9 cellular contexts compared by ENCODE assay signal in genomic region chr2:68829764-68830163, GRCh38. TPM values are rescaled to one million over a fixed set of nuclear protein-coding genes. Genes with fewer than 3 reads are reported as not detected.
DNase-seq lines count a peak whose midpoint lies in the region; ATAC-seq and TF ChIP-seq lines count a peak whose summit lies in the region.
"Had no signal": no experiment of that assay in that cellular context is flagged by ENCODE, and none has a peak within 500 bp of the region (broad histone marks: within the 10 kb centered on the region; RNA-seq: fewer than 3 reads in every experiment).

No MANE protein-coding gene starts in this region.

- CTCF ChIA-PET in T-cell (lab: Charles Lee): interaction anchor here (0.6 to 2.2 kb wide), 10 partner anchors 10 to 366 kb away, joined by 3 to 13 read pairs (median 3); partner anchors contain the start of gene ARHGAP25 (in 1 of the 2)

- peaks cover 63 to 81% (median 78%) of the 10 kb centered on the region in 3 donors for H3K4me1 Mint-ChIP-seq in T-cell
- peaks cover 3% of the 10 kb centered on the region for H3K4me1 Mint-ChIP-seq in progenitor cell of endocrine pancreas (ENCODE audit: low read depth)

- peaks cover 21% of the 10 kb centered on the region for H3K36me3 Mint-ChIP-seq in T-cell
- no peaks in the 10 kb centered on the region for H3K36me3 Mint-ChIP-seq in progenitor cell of endocrine pancreas (ENCODE audit: insufficient read depth)

- H3K4me1 ChIP-seq in DOHH2 (ENCODE audit: control insufficient read depth, low read length) (peaks cover 69% of the 10 kb centered on the region), esophagus squamous epithelium (peaks cover 21 to 56% (median 39%) of the 10 kb centered on the region in 3 donors), ovary (ENCODE audit: insufficient read depth) (peaks cover 14% of the 10 kb centered on the region)

- no peaks in the 10 kb centered on the region for H3K27me3 Mint-ChIP-seq in T-cell
- H3K27me3 Mint-ChIP-seq in progenitor cell of endocrine pancreas: peaks cover 3% of the 10 kb centered on the region

- H3K4me2 ChIP-seq in DOHH2 (ENCODE audit: low read length): peak overlapping the region; percentile 65

- H3K4me3 ChIP-seq in DOHH2 (ENCODE audit: low read length) (peak overlapping the region; percentile 53), esophagus squamous epithelium (peak overlapping the region in 1 of 4 donors; percentile 29), skin epidermis (no peak overlapping the region), ovary (no peak overlapping the region)
- H3K4me3 ChIP-seq: cardiac muscle cell had no signal

- peak overlapping the region; percentile 80 for H3K27ac ChIP-seq in DOHH2 (ENCODE audit: low read depth, low read length)
- peak overlapping the region; percentile 47 to 88 (median 82) for H3K27ac ChIP-seq in esophagus squamous epithelium
- H3K27ac ChIP-seq in skin epidermis: peak overlapping the region in 16 of 21 experiments; percentile 11 to 87 (median 66)
- peak overlapping the region in 1 of 2 donors; percentile 16 for H3K27ac ChIP-seq in ovary
- H3K27ac ChIP-seq: cardiac muscle cell had no signal

- DNase-seq in T-cell: peak in 1 of 34 experiments; percentile 10
- DNase-seq in esophagus squamous epithelium (lab: John Stamatoyannopoulos, UW): no peak
- no peak for DNase-seq in ovary
- no peak for DNase-seq in activated CD4-positive, CD25-positive, alpha-beta regulatory T cell (lab: John Stamatoyannopoulos, UW)
- DNase-seq in NCI-H1694 (lab: John Stamatoyannopoulos, UW): no peak
- DNase-seq in progenitor cell of endocrine pancreas (ENCODE audit: low spot score, unreplicated experiment): no peak

- H3K79me2 ChIP-seq in DOHH2 (ENCODE audit: control insufficient read depth, low read length): no peaks in the 10 kb centered on the region

- H3K9me3 Mint-ChIP-seq in T-cell: no peaks in the 10 kb centered on the region
- H3K9me3 Mint-ChIP-seq in progenitor cell of endocrine pancreas (ENCODE audit: low read depth): no peaks in the 10 kb centered on the region

- peak in 2 of 4 experiments; percentile 24 to 45 for ATAC-seq in T-cell (replicated peaks in 1 of 4)

- intact Hi-C loops in esophagus squamous epithelium (cut with DNase I) (loop anchor here (10.0 kb wide), 1 partner anchor 55 kb away; no protein-coding TSS in a partner anchor), ovary (cut with DNase I) (loop anchor here in 2 of 4 donors (5.0 to 10.0 kb wide), 2 partner anchors 75 to 77 kb away; no protein-coding TSS in a partner anchor)

- H3K9me3 ChIP-seq in DOHH2 (ENCODE audit: control insufficient read depth, insufficient read depth, low read length) (no peaks in the 10 kb centered on the region), esophagus squamous epithelium (no peaks in the 10 kb centered on the region), ovary (no peaks in the 10 kb centered on the region)

- H3K27ac Mint-ChIP-seq in T-cell (peak overlapping the region; percentile 96 to 99), progenitor cell of endocrine pancreas (no peak overlapping the region)

- no peak for TF ChIP-seq EP300 in ovary (IDR thresholded peaks at IDR 0.05)

- H3K36me3 ChIP-seq in DOHH2 (ENCODE audit: control insufficient read depth, low read length) (peaks cover 11% of the 10 kb centered on the region), esophagus squamous epithelium (no peaks in the 10 kb centered on the region), ovary (no peaks in the 10 kb centered on the region)
- H3K36me3 ChIP-seq: cardiac muscle cell had no signal

- H3F3A ChIP-seq in DOHH2 (ENCODE audit: control insufficient read depth, insufficient read depth): peaks cover 40% of the 10 kb centered on the region

- 51 to 62% methylated on average over 2 of the region's 2 CpGs for WGBS in esophagus squamous epithelium, 2 donors
- 38 to 40% (median 39%) methylated on average over 2 of the region's 2 CpGs for WGBS in ovary, 3 donors

- POLR2A ChIA-PET in T-cell (lab: Charles Lee): interaction anchor here (0.5 to 1.0 kb wide), 4 partner anchors 80 to 95 kb away, joined by 3 to 5 read pairs (median 4); partner anchors contain the start of gene ARHGAP25 (in 1 of the 2)

- TF ChIP-seq POLR2A in esophagus squamous epithelium (IDR thresholded peaks at IDR 0.05) (no peak), ovary (IDR thresholded peaks at IDR 0.05) (no peak)

- H3K9me2 ChIP-seq in DOHH2 (replicated peaks; ENCODE audit: control insufficient read depth, low read length): no peaks in the 10 kb centered on the region

- no peak for TF ChIP-seq CTCF in DOHH2 (IDR thresholded peaks at IDR 0.05; ENCODE audit: low read depth, low read length, poor library complexity, severe bottlenecking)
- no peak for TF ChIP-seq CTCF in esophagus squamous epithelium (IDR thresholded peaks at IDR 0.05)
- TF ChIP-seq CTCF in ovary (IDR thresholded peaks at IDR 0.05): no peak
- TF ChIP-seq CTCF in progenitor cell of endocrine pancreas (IDR thresholded peaks at IDR 0.05; ENCODE audit: unreplicated experiment): no peak

- H3K27me3 ChIP-seq in DOHH2 (ENCODE audit: control insufficient read depth, low read length): no peaks in the 10 kb centered on the region
- no peaks in the 10 kb centered on the region for H3K27me3 ChIP-seq in esophagus squamous epithelium
- H3K27me3 ChIP-seq in ovary: no peaks in the 10 kb centered on the region
- H3K27me3 ChIP-seq: cardiac muscle cell had no signal

- H4K20me1 ChIP-seq in DOHH2 (ENCODE audit: control insufficient read depth, insufficient read depth, low read depth, low read length): no peaks in the 10 kb centered on the region

- H3K4me3 Mint-ChIP-seq in T-cell: peak overlapping the region; percentile 64 to 86 (median 64)
- H3K4me3 Mint-ChIP-seq in progenitor cell of endocrine pancreas (ENCODE audit: low read depth): no peak overlapping the region

RNA-seq across cellular contexts. Expression of gene BMP10, which starts 41.4 kb away (rescaled TPM):
- total RNA-seq in T-cell: not detected
- not detected for total RNA-seq in esophagus squamous epithelium
- total RNA-seq in ovary: not detected
- polyA plus RNA-seq in ovary: not detected
- total RNA-seq in progenitor cell of endocrine pancreas: not detected in 2 replicates
